In the genomic region with DNA sequence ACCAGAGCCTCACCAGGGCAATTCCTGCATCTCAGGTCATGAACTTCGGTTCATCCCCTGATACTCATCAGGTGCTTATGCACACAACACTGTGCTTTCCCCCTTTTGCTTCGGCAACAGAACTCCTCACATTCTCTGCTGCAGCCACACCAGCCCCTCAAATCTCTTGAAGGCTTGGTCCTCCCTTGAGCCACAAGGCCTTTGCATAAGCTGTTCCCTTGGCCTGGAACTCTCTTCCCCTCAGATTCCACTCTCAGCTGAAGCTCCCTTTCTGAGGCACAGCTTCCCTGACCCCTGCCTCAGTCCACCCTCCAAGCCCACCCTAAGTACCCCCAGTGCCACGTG, we compare ENCODE assay signal across 17 cellular contexts.
A peak's percentile ranks its signal among the peaks of the same experiment; 100 is the strongest.
DNase-seq lines count a peak whose midpoint lies in the region; ATAC-seq, FAIRE-seq and TF ChIP-seq lines count a peak whose summit lies in the region.
"Had no signal": no experiment of that assay in that cellular context is flagged by ENCODE, and none has a peak within 500 bp of the region (broad histone marks: within the 10 kb centered on the region; RNA-seq: fewer than 3 reads in every experiment).

No MANE protein-coding gene starts in this region.

- BruUV-seq in HepG2 (replicated peaks; lab: Mats Ljungman, UMichigan), result no TSS peak

- no peak overlapping the region for H3K4me3 ChIP-seq in HepG2 (replicated peaks in 1 of 3; ENCODE audit: insufficient read depth in 1 of 3, low read depth in 2 of 3, low read length in 3 of 3)
- no peak overlapping the region for H3K4me3 ChIP-seq in upper lobe of right lung
- H3K4me3 ChIP-seq: dorsolateral prefrontal cortex had no signal

- no peak overlapping the region for H3K27ac ChIP-seq in HepG2 (ENCODE audit: extremely low read length, insufficient read depth, low read length)
- peak overlapping the region; percentile 24 for H3K27ac ChIP-seq in upper lobe of right lung

- POLR2A ChIA-PET in activated B cell treated with CpG ODN at 0.5 μM for 24 hours (lab: Charles Lee) (interaction anchor here (0.5 kb wide), 1 partner anchor 106 kb away, joined by 18 read pairs; no protein-coding TSS in a partner anchor), HepG2 (lab: Yijun Ruan, JAX) (interaction anchor here (0.7 to 0.9 kb wide), 3 partner anchors 14 to 119 kb away, joined by 3 read pairs; no protein-coding TSS in a partner anchor)

- H3K4me1 ChIP-seq in HepG2 (ENCODE audit: insufficient read depth, low read length) (peaks cover 64% of the 10 kb centered on the region), upper lobe of right lung (peaks cover 17% of the 10 kb centered on the region)

- no peak for TF ChIP-seq CTCF in activated B cell treated with CpG ODN at 0.5 μM for 24 hours (IDR thresholded peaks at IDR 0.05)
- TF ChIP-seq CTCF in HepG2 (CRISPR knock-in tag; IDR thresholded peaks at IDR 0.05), result no peak
- TF ChIP-seq CTCF in upper lobe of right lung (IDR thresholded peaks at IDR 0.05), result no peak

- peaks cover 47% of the 10 kb centered on the region for H3K36me3 Mint-ChIP-seq in activated naive CD4-positive, alpha-beta T cell treated with anti-CD3 and anti-CD28 coated beads, Interleukin-2, amount 10 ng/mL, durations not matched to agents 7 days and 5 days
- H3K36me3 Mint-ChIP-seq in activated B cell treated with CpG ODN at 0.5 μM for 24 hours (ENCODE audit: low read depth), result no peaks in the 10 kb centered on the region

- no peak for DNase-seq in activated naive CD4-positive, alpha-beta T cell treated with anti-CD3 and anti-CD28 coated beads, Interleukin-2, amount 10 ng/mL, durations not matched to agents 7 days and 5 days
- DNase-seq in activated naive CD4-positive, alpha-beta T cell treated with Interleukin-2 at 50 U/mL for 16 hours, result no peak
- DNase-seq in activated B cell treated with CpG ODN at 0.5 μM for 24 hours (no peak), HepG2 (ENCODE audit: low spot score) (no peak), upper lobe of right lung (no peak), T-helper 9 cell (no peak), DMS79 (lab: John Stamatoyannopoulos, UW) (no peak)
- DNase-seq: activated CD4-positive, alpha-beta T cell treated with anti-CD3 and anti-CD28 coated beads, Interleukin-2, amount 50 U/mL, for 1 hour; activated effector memory CD4-positive, alpha-beta T cell treated with Interleukin-2 at 50 U/mL for 16 hours; left cardiac atrium; NCI-H1092; NCI-H774; RPMI8226; stimulated activated CD4-positive, alpha-beta T cell treated with anti-CD3 and anti-CD28 coated beads, Interleukin-15, amount 100 ng/mL, for 24 hours had no signal

- CTCF ChIA-PET in activated naive CD4-positive, alpha-beta T cell treated with anti-CD3 and anti-CD28 coated beads, Interleukin-2, amount 10 ng/mL, durations not matched to agents 7 days and 5 days (lab: Charles Lee), result interaction anchor here (0.6 to 1.7 kb wide), 5 partner anchors 11 to 144 kb away, joined by 3 to 6 read pairs (median 4); no protein-coding TSS in a partner anchor
- CTCF ChIA-PET in activated B cell treated with CpG ODN at 0.5 μM for 24 hours (lab: Charles Lee) (interaction anchor here (0.8 to 1.1 kb wide), 3 partner anchors 13 to 270 kb away, joined by 3 to 4 read pairs (median 3); no protein-coding TSS in a partner anchor), HepG2 (lab: Yijun Ruan, JAX; ENCODE audit: low intra/inter-chr PET ratio, low total read pairs) (no interaction called here)

- no peaks in the 10 kb centered on the region for H3K9me3 Mint-ChIP-seq in activated naive CD4-positive, alpha-beta T cell treated with anti-CD3 and anti-CD28 coated beads, Interleukin-2, amount 10 ng/mL, durations not matched to agents 7 days and 5 days
- H3K9me3 Mint-ChIP-seq in activated B cell treated with CpG ODN at 0.5 μM for 24 hours, result no peaks in the 10 kb centered on the region

- no peak for TF ChIP-seq EP300 in HepG2 (IDR thresholded peaks at IDR 0.05; ENCODE audit: low read depth in 2 of 2, low read length in 2 of 2)
- TF ChIP-seq EP300 in HepG2 (CRISPR knock-in tag; IDR thresholded peaks at IDR 0.05; ENCODE audit: borderline replicate concordance), result no peak

- no peak for ATAC-seq in activated B cell treated with CpG ODN at 0.5 μM for 24 hours (ENCODE audit: low read depth)
- ATAC-seq in HepG2, result no peak
- ATAC-seq in upper lobe of right lung, result no peak
- no peak for ATAC-seq in HG02759 (IDR thresholded peaks at IDR 0.05; ENCODE audit: unreplicated experiment)
- ATAC-seq: left cardiac atrium had no signal

- H3K9ac ChIP-seq in HepG2 (ENCODE audit: insufficient read depth, low read depth, low read length), result no peak overlapping the region

- in situ Hi-C loops in HepG2 (cut with HindIII; ENCODE audit: extremely low pct_ligation_motif_present, low pct_unique_long_range_greater_than_20kb), result loop anchor here (25.0 kb wide), 1 partner anchor 254 kb away; a partner anchor contains a TSS

- no peak for TF ChIP-seq RAD21 in HepG2 (CRISPR knock-in tag; IDR thresholded peaks at IDR 0.05)

- H3K27me3 ChIP-seq in HepG2 (ENCODE audit: control insufficient read depth in 1 of 2, insufficient read depth in 2 of 2, low read length in 2 of 2), result no peaks in the 10 kb centered on the region
- H3K27me3 ChIP-seq in upper lobe of right lung, result no peaks in the 10 kb centered on the region
- H3K27me3 ChIP-seq: dorsolateral prefrontal cortex had no signal

- H3K9me3 ChIP-seq in HepG2 (ENCODE audit: low read length) (no peaks in the 10 kb centered on the region), upper lobe of right lung (no peaks in the 10 kb centered on the region)

- no peak overlapping the region for H2AFZ ChIP-seq in HepG2 (ENCODE audit: low read length)

- H4K20me1 ChIP-seq in HepG2 (ENCODE audit: insufficient read depth, low read length), result no peaks in the 10 kb centered on the region

- no peaks in the 10 kb centered on the region for H3K27me3 Mint-ChIP-seq in activated naive CD4-positive, alpha-beta T cell treated with anti-CD3 and anti-CD28 coated beads, Interleukin-2, amount 10 ng/mL, durations not matched to agents 7 days and 5 days
- no peaks in the 10 kb centered on the region for H3K27me3 Mint-ChIP-seq in activated B cell treated with CpG ODN at 0.5 μM for 24 hours
- H3K27me3 Mint-ChIP-seq: brain had no signal

- 59% methylated on average over 3 of the region's 3 CpGs for WGBS in HepG2 (ENCODE audit: low lambda C conversion rate)

- no peak for TF ChIP-seq POLR2A in HepG2 (IDR thresholded peaks at IDR 0.05; ENCODE audit: insufficient read depth in 1 of 2, low read depth in 2 of 2, low read length in 2 of 2)

- H3K4me1 Mint-ChIP-seq in activated naive CD4-positive, alpha-beta T cell treated with anti-CD3 and anti-CD28 coated beads, Interleukin-2, amount 10 ng/mL, durations not matched to agents 7 days and 5 days, result peaks cover 61% of the 10 kb centered on the region
- peaks cover 42% of the 10 kb centered on the region for H3K4me1 Mint-ChIP-seq in activated B cell treated with CpG ODN at 0.5 μM for 24 hours

- peak overlapping the region; percentile 82 for H3K27ac Mint-ChIP-seq in activated naive CD4-positive, alpha-beta T cell treated with anti-CD3 and anti-CD28 coated beads, Interleukin-2, amount 10 ng/mL, durations not matched to agents 7 days and 5 days
- peak overlapping the region; percentile 41 for H3K27ac Mint-ChIP-seq in activated B cell treated with CpG ODN at 0.5 μM for 24 hours

- FAIRE-seq in HepG2 (lab: Jason Lieb, UNC), result no peak

- H3K4me2 ChIP-seq in HepG2 (ENCODE audit: low read depth, low read length), result no peak overlapping the region

- no peak overlapping the region for H3K4me3 Mint-ChIP-seq in activated naive CD4-positive, alpha-beta T cell treated with anti-CD3 and anti-CD28 coated beads, Interleukin-2, amount 10 ng/mL, durations not matched to agents 7 days and 5 days
- no peak overlapping the region for H3K4me3 Mint-ChIP-seq in activated B cell treated with CpG ODN at 0.5 μM for 24 hours
- H3K4me3 Mint-ChIP-seq: brain had no signal

- no peaks in the 10 kb centered on the region for H3K79me2 ChIP-seq in HepG2 (ENCODE audit: insufficient read depth, low read length)

- intact Hi-C loops in activated B cell treated with CpG ODN at 0.5 μM for 24 hours (cut with micrococcal nuclease), result no loop called here
- intact Hi-C loops in HepG2 (cut with micrococcal nuclease; ENCODE audit: unreplicated experiment), result loop anchor here (1.0 kb wide), 1 partner anchor 38 kb away; no protein-coding TSS in a partner anchor
- intact Hi-C loops in upper lobe of right lung (cut with DNase I), result no loop called here

- no peaks in the 10 kb centered on the region for H3K36me3 ChIP-seq in HepG2 (replicated peaks in 1 of 2; ENCODE audit: control insufficient read depth in 1 of 2, insufficient read depth in 2 of 2, low read length in 2 of 2)
- H3K36me3 ChIP-seq in upper lobe of right lung, result no peaks in the 10 kb centered on the region

TF ChIP-seq in HepG2, 621 proteins besides CTCF, POLR2A, EP300 and RAD21 (continues in another document):
- TF ChIP-seq, protein P1, sequence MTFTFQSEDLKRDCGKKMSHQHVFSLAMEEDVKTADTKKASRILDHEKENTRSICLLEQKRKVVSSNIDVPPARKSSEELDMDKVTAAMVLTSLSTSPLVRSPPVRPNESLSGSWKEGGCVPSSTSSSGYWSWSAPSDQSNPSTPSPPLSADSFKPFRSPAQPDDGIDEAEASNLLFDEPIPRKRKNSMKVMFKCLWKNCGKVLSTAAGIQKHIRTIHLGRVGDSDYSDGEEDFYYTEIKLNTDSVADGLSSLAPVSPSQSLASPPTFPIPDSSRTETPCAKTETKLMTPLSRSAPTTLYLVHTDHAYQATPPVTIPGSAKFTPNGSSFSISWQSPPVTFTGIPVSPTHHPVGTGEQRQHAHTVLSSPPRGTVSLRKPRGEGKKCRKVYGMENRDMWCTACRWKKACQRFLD (CRISPR knock-in tag; IDR thresholded peaks at IDR 0.05; ENCODE audit: borderline replicate concordance), result no peak
- TF ChIP-seq ZNF572 (CRISPR knock-in tag; IDR thresholded peaks at IDR 0.05), result 0 out of 2 replicates have a peak, but pooled peaks have one; percentile 60
- TF ChIP-seq MTF1 (CRISPR knock-in tag; IDR thresholded peaks at IDR 0.05), result no peak
- 0 out of 2 replicates have a peak, but pooled peaks have one; percentile 41 for TF ChIP-seq ZNF451 (CRISPR knock-in tag; IDR thresholded peaks at IDR 0.05)
- TF ChIP-seq, protein P2, sequence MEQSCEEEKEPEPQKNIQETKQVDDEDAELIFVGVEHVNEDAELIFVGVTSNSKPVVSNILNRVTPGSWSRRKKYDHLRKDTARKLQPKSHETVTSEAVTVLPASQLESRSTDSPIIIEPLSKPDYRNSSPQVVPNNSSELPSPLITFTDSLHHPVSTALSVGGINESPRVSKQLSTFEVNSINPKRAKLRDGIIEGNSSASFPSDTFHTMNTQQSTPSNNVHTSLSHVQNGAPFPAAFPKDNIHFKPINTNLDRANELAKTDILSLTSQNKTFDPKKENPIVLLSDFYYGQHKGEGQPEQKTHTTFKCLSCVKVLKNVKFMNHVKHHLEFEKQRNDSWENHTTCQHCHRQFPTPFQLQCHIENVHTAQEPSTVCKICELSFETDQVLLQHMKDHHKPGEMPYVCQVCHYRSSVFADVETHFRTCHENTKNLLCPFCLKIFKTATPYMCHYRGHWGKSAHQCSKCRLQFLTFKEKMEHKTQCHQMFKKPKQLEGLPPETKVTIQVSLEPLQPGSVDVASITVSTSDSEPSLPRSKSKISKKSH (CRISPR knock-in tag; IDR thresholded peaks at IDR 0.05; ENCODE audit: borderline replicate concordance), result peak; percentile 45
- TF ChIP-seq ZNF619 (CRISPR knock-in tag; IDR thresholded peaks at IDR 0.05), result 0 out of 2 replicates have a peak, but pooled peaks have one; percentile 48
